ENCODE assay signal across 30 cellular contexts in the genomic region with DNA sequence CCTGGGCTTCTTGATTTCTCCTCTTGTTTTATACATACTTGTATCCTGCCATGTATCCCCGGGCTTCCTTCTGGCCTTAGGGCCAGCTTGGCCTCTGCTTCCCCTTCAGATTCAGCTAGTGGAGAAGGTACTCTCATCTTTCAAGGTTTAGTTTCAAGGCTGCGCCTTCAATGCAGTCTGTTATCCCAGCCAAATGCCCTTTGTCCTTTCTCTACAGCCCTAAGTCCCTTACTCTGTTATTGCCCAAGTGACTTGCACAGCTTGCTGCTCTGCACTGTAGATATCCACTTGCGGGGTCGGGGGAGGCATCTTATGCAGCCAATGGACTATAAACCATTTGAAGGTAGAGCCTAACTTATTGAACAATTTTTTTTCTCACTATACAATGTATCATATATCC.
"Had no signal": no experiment of that assay in that cellular context is flagged by ENCODE, and none has a peak within 500 bp of the region (broad histone marks: within the 10 kb centered on the region; RNA-seq: fewer than 3 reads in every experiment).

No MANE protein-coding gene starts in this region.

- DNase-seq: naive B cell; naive thymus-derived CD8-positive, alpha-beta T cell; nucleus accumbens; pancreas; retina; right cardiac atrium; right lobe of liver; sigmoid colon; spleen; stimulated activated CD4-positive, alpha-beta T cell treated with anti-CD3 and anti-CD28 coated beads, Interleukin-12 subunit alpha, Interleukin-12 subunit beta, amount 100 ng/mL, for 4 hours; stimulated activated CD4-positive, alpha-beta T cell treated with anti-CD3 and anti-CD28 coated beads, Interleukin-1b, Interleukin-23, amount 100 ng/mL, for 48 hours; stimulated activated CD4-positive, alpha-beta T cell treated with anti-CD3 and anti-CD28 coated beads, Interleukin-4, amount 100 ng/mL, for 1 hour; stimulated activated CD4-positive, alpha-beta T cell treated with anti-CD3 and anti-CD28 coated beads, Interleukin-4, amount 100 ng/mL, for 4 hours; stimulated activated CD8-positive, alpha-beta memory T cell treated with anti-CD3 and anti-CD28 coated beads, Interleukin-4, amount 100 ng/mL, for 48 hours; stimulated activated naive CD4-positive, alpha-beta T cell; stimulated activated naive CD8-positive, alpha-beta T cell treated with anti-CD3 and anti-CD28 coated beads, Interleukin-15, amount 100 ng/mL, for 72 hours; stimulated activated naive CD8-positive, alpha-beta T cell treated with anti-CD3 and anti-CD28 coated beads, Interleukin-15, Interleukin-2, amounts not matched to agents 100 U/mL and 50 U/mL, for 24 hours; substantia nigra; testis; tibial artery; transverse colon; upper lobe of right lung; uterus had no signal

- H3K27ac ChIP-seq: neutrophil, pancreas, prostate gland, right lobe of liver, sigmoid colon, spleen, suprapubic skin, testis, tibial artery, transverse colon, upper lobe of right lung, uterus had no signal

- H3K4me3 ChIP-seq: pancreas, prostate gland, right lobe of liver, sigmoid colon, smooth muscle cell, spleen, suprapubic skin, testis, tibial artery, transverse colon, upper lobe of right lung, uterus had no signal

- H3K4me1 ChIP-seq: pancreas, prostate gland, right lobe of liver, sigmoid colon, spleen, suprapubic skin, testis, tibial artery, transverse colon, upper lobe of right lung, uterus had no signal

- H3K36me3 Mint-ChIP-seq: naive B cell; naive thymus-derived CD8-positive, alpha-beta T cell; natural killer cell treated with Interleukin-12 subunit alpha and Interleukin-12 subunit beta and Interleukin-15 and Interleukin-18, amount 100 ng/mL, for 72 hours; stimulated activated memory B cell treated with anti-CD40 and anti-IgM and Interleukin-4, amounts not matched to agents 10 μg/mL and 1 μg/mL and 100 μg/mL, for 72 hours; type B pancreatic cell had no signal

- H3K4me1 Mint-ChIP-seq: naive B cell; stimulated activated memory B cell treated with anti-CD40 and anti-IgM and Interleukin-4, amounts not matched to agents 10 μg/mL and 1 μg/mL and 100 μg/mL, for 72 hours; stimulated activated naive CD8-positive, alpha-beta T cell treated with anti-CD3 and anti-CD28 coated beads, Interleukin-15, amount 100 ng/mL, for 72 hours had no signal

- H3K27ac Mint-ChIP-seq: naive thymus-derived CD8-positive, alpha-beta T cell; natural killer cell treated with Interleukin-12 subunit alpha and Interleukin-12 subunit beta and Interleukin-15 and Interleukin-18, amount 100 ng/mL, for 72 hours; stimulated activated memory B cell treated with anti-CD40 and anti-IgM and Interleukin-4, amounts not matched to agents 10 μg/mL and 1 μg/mL and 100 μg/mL, for 72 hours; stimulated activated naive CD8-positive, alpha-beta T cell treated with anti-CD3 and anti-CD28 coated beads, Interleukin-15, amount 100 ng/mL, for 72 hours; type B pancreatic cell had no signal

- ATAC-seq: naive thymus-derived CD8-positive, alpha-beta T cell; natural killer cell treated with Interleukin-12 subunit alpha and Interleukin-12 subunit beta and Interleukin-15 and Interleukin-18, amount 100 ng/mL, for 72 hours; pancreas; right cardiac atrium; right lobe of liver; stimulated activated memory B cell treated with anti-CD40 and anti-IgM and Interleukin-4, amounts not matched to agents 10 μg/mL and 1 μg/mL and 100 μg/mL, for 72 hours; stimulated activated naive CD8-positive, alpha-beta T cell treated with anti-CD3 and anti-CD28 coated beads, Interleukin-15, amount 100 ng/mL, for 72 hours; stimulated activated naive CD8-positive, alpha-beta T cell treated with anti-CD3 and anti-CD28 coated beads, Interleukin-15, Interleukin-2, amounts not matched to agents 100 U/mL and 50 U/mL, for 24 hours; upper lobe of right lung had no signal

- H3K27me3 Mint-ChIP-seq: naive thymus-derived CD8-positive, alpha-beta T cell; stimulated activated memory B cell treated with anti-CD40 and anti-IgM and Interleukin-4, amounts not matched to agents 10 μg/mL and 1 μg/mL and 100 μg/mL, for 72 hours; stimulated activated naive CD8-positive, alpha-beta T cell treated with anti-CD3 and anti-CD28 coated beads, Interleukin-15, amount 100 ng/mL, for 72 hours; type B pancreatic cell had no signal

- H3K36me3 ChIP-seq: neutrophil, pancreas, prostate gland, right lobe of liver, sigmoid colon, spleen, suprapubic skin, tibial artery, transverse colon, upper lobe of right lung, uterus had no signal

- H3K4me3 Mint-ChIP-seq: naive B cell; naive thymus-derived CD8-positive, alpha-beta T cell; natural killer cell treated with Interleukin-12 subunit alpha and Interleukin-12 subunit beta and Interleukin-15 and Interleukin-18, amount 100 ng/mL, for 72 hours; stimulated activated memory B cell treated with anti-CD40 and anti-IgM and Interleukin-4, amounts not matched to agents 10 μg/mL and 1 μg/mL and 100 μg/mL, for 72 hours; stimulated activated naive CD8-positive, alpha-beta T cell treated with anti-CD3 and anti-CD28 coated beads, Interleukin-15, amount 100 ng/mL, for 72 hours; type B pancreatic cell had no signal

- H3K9me3 Mint-ChIP-seq: natural killer cell treated with Interleukin-12 subunit alpha and Interleukin-12 subunit beta and Interleukin-15 and Interleukin-18, amount 100 ng/mL, for 72 hours; stimulated activated memory B cell treated with anti-CD40 and anti-IgM and Interleukin-4, amounts not matched to agents 10 μg/mL and 1 μg/mL and 100 μg/mL, for 72 hours; stimulated activated naive CD8-positive, alpha-beta T cell treated with anti-CD3 and anti-CD28 coated beads, Interleukin-15, amount 100 ng/mL, for 72 hours had no signal

- H3K9me3 ChIP-seq: neutrophil, pancreas, prostate gland, right lobe of liver, sigmoid colon, spleen, suprapubic skin, testis, tibial artery, transverse colon, upper lobe of right lung, uterus had no signal

- H3K4me2 ChIP-seq: smooth muscle cell had no signal

- H3K27me3 ChIP-seq: neutrophil, right lobe of liver, sigmoid colon, suprapubic skin, testis, tibial artery, transverse colon, upper lobe of right lung had no signal
